ENCODE assay signal across 1 cellular context in genomic region chr6:156167289-156168076, GRCh38.
TF ChIP-seq lines count a peak whose summit lies in the region.

No MANE protein-coding gene starts in this region.

TF ChIP-seq in H1, 55 proteins besides CTCF, POLR2A, EP300 and RAD21:
- no peak for TF ChIP-seq MAX (IDR thresholded peaks at IDR 0.05)
- TF ChIP-seq CBX8 (IDR thresholded peaks at IDR 0.05; ENCODE audit: borderline replicate concordance, low read depth, low read length): no peak
- TF ChIP-seq CTBP2 (IDR thresholded peaks at IDR 0.05; ENCODE audit: borderline replicate concordance, insufficient read depth, insufficient read length, low read length): no peak
- no peak for TF ChIP-seq KDM4A (IDR thresholded peaks at IDR 0.05; ENCODE audit: low read depth, low read length, severe bottlenecking)
- no peak for TF ChIP-seq SIX5 (IDR thresholded peaks at IDR 0.05; ENCODE audit: low read depth, low read length)
- no peak for TF ChIP-seq SP4 (IDR thresholded peaks at IDR 0.05; ENCODE audit: low read length)
- no peak for TF ChIP-seq HDAC2 (IDR thresholded peaks at IDR 0.05; ENCODE audit: borderline replicate concordance in 1 of 2, low read depth in 2 of 2, low read length in 2 of 2)
- TF ChIP-seq SP1 (IDR thresholded peaks at IDR 0.05; ENCODE audit: low read depth, low read length): no peak
- no peak for TF ChIP-seq SAP30 (IDR thresholded peaks at IDR 0.05; ENCODE audit: insufficient read depth, insufficient replicate concordance, low read length)
- no peak for TF ChIP-seq ATF3 (IDR thresholded peaks at IDR 0.05; ENCODE audit: insufficient read depth, low read depth, low read length)
- no peak for TF ChIP-seq TAF1 (IDR thresholded peaks at IDR 0.05; ENCODE audit: low read depth, low read length)
- no peak for TF ChIP-seq ASH2L (IDR thresholded peaks at IDR 0.05; ENCODE audit: low read length)
- no peak for TF ChIP-seq CBX5 (IDR thresholded peaks at IDR 0.05; ENCODE audit: low read depth, low read length)
